Comparison of ENCODE assay signal across 21 cellular contexts in genomic region chr12:103948746-103949406, GRCh38. TPM values are rescaled to one million over a fixed set of nuclear protein-coding genes. Genes with fewer than 3 reads are reported as not detected.
DNase-seq lines count a peak whose midpoint lies in the region; ATAC-seq and TF ChIP-seq lines count a peak whose summit lies in the region.
"Had no signal": no experiment of that assay in that cellular context is flagged by ENCODE, and none has a peak within 500 bp of the region (broad histone marks: within the 10 kb centered on the region; RNA-seq: fewer than 3 reads in every experiment).

No MANE protein-coding gene starts in this region.

- H3K27me3 Mint-ChIP-seq in activated CD8-positive, alpha-beta memory T cell treated with anti-CD3 and anti-CD28 coated beads, Interleukin-2, amount 10 ng/mL, durations not matched to agents 7 days and 5 days = no peaks in the 10 kb centered on the region
- no peaks in the 10 kb centered on the region for H3K27me3 Mint-ChIP-seq in activated naive CD8-positive, alpha-beta T cell treated with anti-CD3 and anti-CD28 coated beads for 36 hours
- no peaks in the 10 kb centered on the region for H3K27me3 Mint-ChIP-seq in neural progenitor cell (ENCODE audit: insufficient read depth, low read depth)
- H3K27me3 Mint-ChIP-seq: dendritic cell treated with granulocyte-macrophage colony-stimulating factor and Interleukin-4, amounts not matched to agents 40 ng/mL and 50 ng/mL, for 4 days had no signal

- H3K4me2 ChIP-seq in neural progenitor cell = no peak overlapping the region
- H3K4me2 ChIP-seq: KMS-11 had no signal

- no peaks in the 10 kb centered on the region for H3K9me3 ChIP-seq in neural progenitor cell (ENCODE audit: low read depth)
- H3K9me3 ChIP-seq: spleen, thyroid gland had no signal

- ATAC-seq in activated CD8-positive, alpha-beta memory T cell treated with anti-CD3 and anti-CD28 coated beads, Interleukin-2, amount 10 ng/mL, durations not matched to agents 7 days and 5 days = no peak

- H4K20me1 ChIP-seq in neural progenitor cell (ENCODE audit: low read depth) = peaks cover 10% of the 10 kb centered on the region

- H3K27ac ChIP-seq in neural progenitor cell = peak overlapping the region; percentile 11
- H3K27ac ChIP-seq: spleen, thyroid gland, WERI-Rb-1 had no signal

- CTCF ChIA-PET in activated CD8-positive, alpha-beta memory T cell treated with anti-CD3 and anti-CD28 coated beads, Interleukin-2, amount 10 ng/mL, durations not matched to agents 7 days and 5 days (lab: Charles Lee) = interaction anchor here (1.3 to 2.3 kb wide), 3 partner anchors 11 to 20 kb away, joined by 3 to 12 read pairs (median 4); partner anchors contain the start of gene TDG

- no peaks in the 10 kb centered on the region for H3K9me3 Mint-ChIP-seq in activated CD8-positive, alpha-beta memory T cell treated with anti-CD3 and anti-CD28 coated beads, Interleukin-2, amount 10 ng/mL, durations not matched to agents 7 days and 5 days (ENCODE audit: low read depth)
- no peaks in the 10 kb centered on the region for H3K9me3 Mint-ChIP-seq in activated naive CD8-positive, alpha-beta T cell treated with anti-CD3 and anti-CD28 coated beads for 36 hours
- no peaks in the 10 kb centered on the region for H3K9me3 Mint-ChIP-seq in neural progenitor cell
- H3K9me3 Mint-ChIP-seq: dendritic cell treated with granulocyte-macrophage colony-stimulating factor and Interleukin-4, amounts not matched to agents 40 ng/mL and 50 ng/mL, for 4 days; HFFc6; nephron progenitor cell had no signal

- peak overlapping the region; percentile 58 for H3K27ac Mint-ChIP-seq in activated CD8-positive, alpha-beta memory T cell treated with anti-CD3 and anti-CD28 coated beads, Interleukin-2, amount 10 ng/mL, durations not matched to agents 7 days and 5 days
- peak overlapping the region; percentile 85 for H3K27ac Mint-ChIP-seq in activated naive CD8-positive, alpha-beta T cell treated with anti-CD3 and anti-CD28 coated beads for 36 hours
- H3K27ac Mint-ChIP-seq in neural progenitor cell = no peak overlapping the region

- H3K36me3 Mint-ChIP-seq in activated CD8-positive, alpha-beta memory T cell treated with anti-CD3 and anti-CD28 coated beads, Interleukin-2, amount 10 ng/mL, durations not matched to agents 7 days and 5 days = peaks cover 74% of the 10 kb centered on the region
- H3K36me3 Mint-ChIP-seq in activated naive CD8-positive, alpha-beta T cell treated with anti-CD3 and anti-CD28 coated beads for 36 hours = peaks cover 56% of the 10 kb centered on the region
- peaks cover 43% of the 10 kb centered on the region for H3K36me3 Mint-ChIP-seq in neural progenitor cell

- DNase-seq in activated CD8-positive, alpha-beta memory T cell treated with anti-CD3 and anti-CD28 coated beads, Interleukin-2, amount 10 ng/mL, durations not matched to agents 7 days and 5 days = no peak
- no peak for DNase-seq in activated CD8-positive, alpha-beta memory T cell treated with anti-CD3 and anti-CD28 coated beads, Interleukin-2, amount 50 U/mL, for 4 hours
- no peak for DNase-seq in activated naive CD8-positive, alpha-beta T cell treated with anti-CD3 and anti-CD28 coated beads for 36 hours
- DNase-seq in neural progenitor cell (ENCODE audit: low spot score) (no peak), DMS 273 (lab: John Stamatoyannopoulos, UW; ENCODE audit: unreplicated experiment) (no peak), DMS114 treated with DMSO at 0.1 percent for 48 hours (lab: John Stamatoyannopoulos, UW; ENCODE audit: unreplicated experiment) (no peak)
- DNase-seq in stimulated activated CD4-positive, alpha-beta T cell treated with anti-CD3 and anti-CD28 coated beads, Interleukin-4, amount 100 ng/mL, for 4 hours = no peak
- DNase-seq: foreskin melanocyte, HFFc6, mesenchymal stem cell, NCI-H1048, NCI-H2081, NCI-H524, nephron progenitor cell, spleen, T-helper 1 cell, thyroid gland, WERI-Rb-1 had no signal

- no peak overlapping the region for H3K4me3 ChIP-seq in neural progenitor cell
- H3K4me3 ChIP-seq: spleen, thyroid gland had no signal

- peaks cover 70% of the 10 kb centered on the region for H3F3A ChIP-seq in neural progenitor cell (ENCODE audit: low read depth)

- TF ChIP-seq POLR2A in GM15510 (IDR thresholded peaks at IDR 0.05; ENCODE audit: borderline replicate concordance, extremely low read depth, insufficient read length) = peak; percentile 23

- no peaks in the 10 kb centered on the region for H3K4me1 ChIP-seq in neural progenitor cell
- H3K4me1 ChIP-seq: thyroid gland had no signal

- no peak overlapping the region for H2AFZ ChIP-seq in neural progenitor cell (replicated peaks)

- peaks cover 34% of the 10 kb centered on the region for H3K79me2 ChIP-seq in neural progenitor cell (ENCODE audit: low read depth)

- no peak overlapping the region for H3K9ac ChIP-seq in neural progenitor cell
- H3K9ac ChIP-seq: KMS-11 had no signal

- peaks cover 55% of the 10 kb centered on the region for H3K4me1 Mint-ChIP-seq in activated CD8-positive, alpha-beta memory T cell treated with anti-CD3 and anti-CD28 coated beads, Interleukin-2, amount 10 ng/mL, durations not matched to agents 7 days and 5 days
- H3K4me1 Mint-ChIP-seq in activated naive CD8-positive, alpha-beta T cell treated with anti-CD3 and anti-CD28 coated beads for 36 hours = peaks cover 59% of the 10 kb centered on the region
- H3K4me1 Mint-ChIP-seq in neural progenitor cell = no peaks in the 10 kb centered on the region

- peaks cover 10% of the 10 kb centered on the region for H3K36me3 ChIP-seq in neural progenitor cell

- no peak for TF ChIP-seq CTCF in neural progenitor cell (IDR thresholded peaks at IDR 0.05)

- no peak overlapping the region for H3K4me3 Mint-ChIP-seq in activated CD8-positive, alpha-beta memory T cell treated with anti-CD3 and anti-CD28 coated beads, Interleukin-2, amount 10 ng/mL, durations not matched to agents 7 days and 5 days
- H3K4me3 Mint-ChIP-seq in activated naive CD8-positive, alpha-beta T cell treated with anti-CD3 and anti-CD28 coated beads for 36 hours = no peak overlapping the region
- H3K4me3 Mint-ChIP-seq in neural progenitor cell = no peak overlapping the region
- H3K4me3 Mint-ChIP-seq: dendritic cell treated with granulocyte-macrophage colony-stimulating factor and Interleukin-4, amounts not matched to agents 40 ng/mL and 50 ng/mL, for 4 days; HFFc6; nephron progenitor cell had no signal

- no peaks in the 10 kb centered on the region for H3K27me3 ChIP-seq in neural progenitor cell
- H3K27me3 ChIP-seq: spleen, thyroid gland had no signal

RNA-seq across cellular contexts. Expression of gene TDG, which starts 16.8 kb away (rescaled TPM):
- total RNA-seq in activated CD8-positive, alpha-beta memory T cell treated with anti-CD3 and anti-CD28 coated beads, Interleukin-2, amount 10 ng/mL, durations not matched to agents 7 days and 5 days = 10 to 100 TPM; 29.4 to 46.5 TPM
- 10 to 100 TPM; 58.3 to 59.3 TPM for total RNA-seq in activated naive CD8-positive, alpha-beta T cell treated with anti-CD3 and anti-CD28 coated beads for 36 hours
- total RNA-seq in neural progenitor cell (ENCODE audit: low replicate concordance) = 60.2 and 88.1 TPM in 2 replicates

RNA-seq across cellular contexts. Expression of gene HSP90B1, which starts 18.7 kb away (rescaled TPM):
- 100 to 1,000 TPM; 324 to 489 TPM for total RNA-seq in activated CD8-positive, alpha-beta memory T cell treated with anti-CD3 and anti-CD28 coated beads, Interleukin-2, amount 10 ng/mL, durations not matched to agents 7 days and 5 days
- total RNA-seq in activated naive CD8-positive, alpha-beta T cell treated with anti-CD3 and anti-CD28 coated beads for 36 hours = 100 to 1,000 TPM; 540 to 565 TPM
- total RNA-seq in neural progenitor cell (ENCODE audit: low replicate concordance) = 384 and 588 TPM in 2 replicates
